Comparison of ENCODE assay signal across 17 cellular contexts in the genomic region with DNA sequence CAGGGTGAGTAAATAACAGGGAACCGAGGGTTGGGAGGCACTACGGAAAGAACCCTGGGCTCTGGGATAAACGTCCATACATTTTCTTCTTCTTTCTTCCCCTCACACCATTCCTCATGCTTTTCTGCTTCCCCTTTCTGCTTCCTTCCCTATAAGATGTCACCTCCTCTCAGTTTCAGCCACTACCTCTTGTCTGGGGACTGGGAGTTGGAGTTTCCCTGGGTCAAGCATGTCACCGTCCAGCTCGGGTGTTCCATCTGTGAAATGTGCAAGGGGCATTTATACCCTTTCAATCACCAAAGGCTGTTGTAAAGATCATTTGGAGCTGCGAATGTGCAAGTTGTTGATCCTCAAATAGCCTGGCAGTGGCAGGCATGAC. TPM values are rescaled to one million over a fixed set of nuclear protein-coding genes. Genes with fewer than 3 reads are reported as not detected.
DNase-seq lines count a peak whose midpoint lies in the region; ATAC-seq and TF ChIP-seq lines count a peak whose summit lies in the region.
"Had no signal": no experiment of that assay in that cellular context is flagged by ENCODE, and none has a peak within 500 bp of the region (broad histone marks: within the 10 kb centered on the region; RNA-seq: fewer than 3 reads in every experiment).

No MANE protein-coding gene starts in this region.

- no peaks in the 10 kb centered on the region for H3K9me3 Mint-ChIP-seq in Calu3 (ENCODE audit: low read depth, unreplicated experiment)
- H3K9me3 Mint-ChIP-seq: activated T-cell treated with anti-CD3 and anti-CD28 coated beads, Interleukin-2, amount 50 U/mL, for 4 hours had no signal

- H3K4ac ChIP-seq in trophoblast cell (ENCODE audit: low read depth, low read length): no peak overlapping the region

- H3K27ac ChIP-seq in colonic mucosa (peak overlapping the region; percentile 30), trophoblast cell (ENCODE audit: low read depth, low read length) (no peak overlapping the region), body of pancreas (no peak overlapping the region)
- H3K27ac ChIP-seq: adrenal gland had no signal

- TF ChIP-seq CTCF in Calu3 (IDR thresholded peaks at IDR 0.05; ENCODE audit: unreplicated experiment): no peak
- no peak for TF ChIP-seq CTCF in colonic mucosa (IDR thresholded peaks at IDR 0.05)
- TF ChIP-seq CTCF in body of pancreas (IDR thresholded peaks at IDR 0.05): no peak

- no peak overlapping the region for H3K18ac ChIP-seq in trophoblast cell (ENCODE audit: low read length)

- H2AK5ac ChIP-seq in trophoblast cell (ENCODE audit: low read length): no peak overlapping the region

- H3K14ac ChIP-seq in trophoblast cell (ENCODE audit: low read length): no peak overlapping the region

- H3K36me3 Mint-ChIP-seq in Calu3 (ENCODE audit: insufficient read depth, unreplicated experiment): peaks cover 17% of the 10 kb centered on the region

- no TSS peak for BruUV-seq in Calu3 (replicated peaks; lab: Mats Ljungman, UMichigan)

- H3K4me3 ChIP-seq in colonic mucosa (no peak overlapping the region), trophoblast cell (ENCODE audit: low read depth, low read length) (no peak overlapping the region), body of pancreas (no peak overlapping the region)
- H3K4me3 ChIP-seq: adrenal gland had no signal

- no peak overlapping the region for H4K8ac ChIP-seq in trophoblast cell (ENCODE audit: low read depth, low read length)

- H3K27me3 ChIP-seq in colonic mucosa (no peaks in the 10 kb centered on the region), trophoblast cell (ENCODE audit: insufficient read depth, low read length) (no peaks in the 10 kb centered on the region), body of pancreas (no peaks in the 10 kb centered on the region)

- no peak overlapping the region for H2AFZ ChIP-seq in trophoblast cell (ENCODE audit: insufficient read depth, low read length, poor library complexity)

- H3K79me2 ChIP-seq in trophoblast cell (ENCODE audit: control insufficient read depth, insufficient read depth, low read length, poor library complexity): peaks cover 3% of the 10 kb centered on the region

- peak overlapping the region; percentile 22 for H2BK12ac ChIP-seq in trophoblast cell (ENCODE audit: low read length)

- TF ChIP-seq POLR2A in body of pancreas (IDR thresholded peaks at IDR 0.05): no peak

- no peak overlapping the region for H3K23ac ChIP-seq in trophoblast cell (ENCODE audit: low read length)

- H3K27me3 Mint-ChIP-seq in Calu3 (ENCODE audit: unreplicated experiment): no peaks in the 10 kb centered on the region

- no peak overlapping the region for H2BK5ac ChIP-seq in trophoblast cell (ENCODE audit: low read depth, low read length, poor library complexity)

- H3K4me3 Mint-ChIP-seq in Calu3 (ENCODE audit: low read depth, unreplicated experiment): peak overlapping the region; percentile 9
- H3K4me3 Mint-ChIP-seq: activated T-cell treated with anti-CD3 and anti-CD28 coated beads, Interleukin-2, amount 50 U/mL, for 4 hours; CD8-positive, alpha-beta memory T cell had no signal

- DNase-seq in Calu3: no peak
- peak; percentile 25 for DNase-seq in KBM-7
- DNase-seq in colonic mucosa: no peak
- DNase-seq in trophoblast cell: no peak
- no peak for DNase-seq in HK-2 (ENCODE audit: unreplicated experiment)
- DNase-seq in body of pancreas: no peak
- DNase-seq in SIG-M5 treated with dmso at 0.1 percent for 504 hours (lab: John Stamatoyannopoulos, UW; ENCODE audit: unreplicated experiment): no peak
- DNase-seq: activated CD4-positive, alpha-beta T cell treated with anti-CD3 and anti-CD28 coated beads, Interleukin-2, amount 50 U/mL, for 1 hour; activated T-cell treated with anti-CD3 and anti-CD28 coated beads, Interleukin-2, amount 50 U/mL, for 4 hours; CD8-positive, alpha-beta memory T cell; NCI-H774 had no signal

- peaks cover 55% of the 10 kb centered on the region for H3K4me1 Mint-ChIP-seq in Calu3 (ENCODE audit: low read depth, unreplicated experiment)

- no peak for ATAC-seq in HG03097 (IDR thresholded peaks at IDR 0.05; ENCODE audit: low FRiP score, unreplicated experiment)
- ATAC-seq in body of pancreas: no peak
- ATAC-seq: activated T-cell treated with anti-CD3 and anti-CD28 coated beads, Interleukin-2, amount 50 U/mL, for 4 hours; Right ventricle myocardium inferior had no signal

- H3K79me1 ChIP-seq in trophoblast cell (ENCODE audit: low read length): no peaks in the 10 kb centered on the region

- H3K9ac ChIP-seq in colonic mucosa (ENCODE audit: low read depth in 2 of 2, low read length in 2 of 2): no peak overlapping the region
- no peak overlapping the region for H3K9ac ChIP-seq in trophoblast cell (ENCODE audit: low read length)

- in situ Hi-C loops in KBM-7 (cut with MboI; ENCODE audit: low pct_unique_long_range_greater_than_20kb, low sequenced_read_pairs): no loop called here

- H4K91ac ChIP-seq in trophoblast cell (ENCODE audit: low read depth, low read length): no peak overlapping the region

- CTCF ChIA-PET in Calu3 (lab: Charles Lee): interaction anchor here (0.6 to 1.8 kb wide), 7 partner anchors 36 to 88 kb away, joined by 3 to 24 read pairs (median 5); no protein-coding TSS in a partner anchor

- H3K36me3 ChIP-seq in colonic mucosa (no peaks in the 10 kb centered on the region), trophoblast cell (ENCODE audit: control insufficient read depth in 1 of 2, insufficient read depth in 2 of 2, low read length in 2 of 2) (no peaks in the 10 kb centered on the region), body of pancreas (replicated peaks in 1 of 2; ENCODE audit: insufficient read depth in 1 of 2, low read depth in 2 of 2) (no peaks in the 10 kb centered on the region)
- H3K36me3 ChIP-seq: adrenal gland had no signal

- peak overlapping the region; percentile 46 for H2BK120ac ChIP-seq in trophoblast cell (ENCODE audit: insufficient read depth, low read length, poor library complexity)

- peaks cover 8% of the 10 kb centered on the region for H3K4me1 ChIP-seq in colonic mucosa
- no peaks in the 10 kb centered on the region for H3K4me1 ChIP-seq in trophoblast cell (ENCODE audit: control insufficient read depth in 1 of 2, insufficient read depth in 2 of 2, low read length in 2 of 2)
- no peaks in the 10 kb centered on the region for H3K4me1 ChIP-seq in body of pancreas
- H3K4me1 ChIP-seq: adrenal gland had no signal

- no peaks in the 10 kb centered on the region for H3K9me3 ChIP-seq in colonic mucosa
- peaks cover 3% of the 10 kb centered on the region for H3K9me3 ChIP-seq in trophoblast cell (ENCODE audit: insufficient read depth, low read depth, low read length)
- H3K9me3 ChIP-seq in body of pancreas: no peaks in the 10 kb centered on the region
- H3K9me3 ChIP-seq: adrenal gland had no signal

- peak overlapping the region; percentile 71 for H3K27ac Mint-ChIP-seq in Calu3 (ENCODE audit: unreplicated experiment)
- H3K27ac Mint-ChIP-seq: CD8-positive, alpha-beta memory T cell; progenitor cell of endocrine pancreas had no signal

- H4K12ac ChIP-seq in trophoblast cell (ENCODE audit: low read depth, low read length): no peak overlapping the region

- H3K4me2 ChIP-seq in trophoblast cell (ENCODE audit: low read length): no peak overlapping the region

- intact Hi-C loops in Calu3 (cut with micrococcal nuclease; ENCODE audit: unreplicated experiment): loop anchor here (5.0 kb wide), 2 partner anchors 36 to 39 kb away; no protein-coding TSS in a partner anchor
- intact Hi-C loops in colonic mucosa (cut with DNase I): no loop called here
- intact Hi-C loops in body of pancreas (cut with DNase I): no loop called here

- WGBS in trophoblast cell (ENCODE audit: extremely low coverage, insufficient coverage, insufficient read length): no CpG with 5 or more reads among the region's 6 CpGs
- 73 to 78% methylated on average over 6 of the region's 6 CpGs for WGBS in body of pancreas, 2 donors

RNA-seq across cellular contexts. Expression of a gene that starts 17.5 kb away (rescaled TPM):
- total RNA-seq in Calu3 (2022) (2.6 and 4.5 TPM in 2 replicates), colonic mucosa (1 to 10 TPM in 1 of 2 donors, under 1 TPM in 1; 0.24 to 1.7 TPM), body of pancreas (not detected)
- polyA plus RNA-seq in trophoblast cell (2013): 0.03 TPM in 2 replicates
- total RNA-seq: HT1080, M059J, progenitor cell of endocrine pancreas, Right ventricle myocardium inferior had no signal
- polyA plus RNA-seq: CD8-positive, alpha-beta memory T cell had no signal

RNA-seq across cellular contexts. Expression of a gene that starts 31.2 kb away (rescaled TPM):
- 17.6 and 41.4 TPM in 2 replicates for total RNA-seq in Calu3 (2022)
- 1 to 10 TPM; 1.8 to 4.6 TPM for total RNA-seq in colonic mucosa
- 3.5 TPM in 2 replicates for polyA plus RNA-seq in trophoblast cell (2013)
- 10 to 100 TPM; 14.5 to 19.1 TPM for total RNA-seq in body of pancreas
- total RNA-seq: CD8-positive, alpha-beta memory T cell had no signal
- polyA plus RNA-seq: CD8-positive, alpha-beta memory T cell had no signal

RNA-seq across cellular contexts. Expression of a gene that starts 56.6 kb away (rescaled TPM):
- total RNA-seq in Calu3 (2022): 38.3 and 40.3 TPM in 2 replicates
- total RNA-seq in colonic mucosa: 10 to 100 TPM; 11.6 to 16.7 TPM
- 0.21 and 0.25 TPM in 2 replicates for polyA plus RNA-seq in trophoblast cell (2013)
- 10 to 100 TPM; 32.9 to 43.2 TPM for total RNA-seq in body of pancreas
